ENCODE assay signal across 1 cellular context in genomic region chr5:74911421-74911820, GRCh38.
TF ChIP-seq lines count a peak whose summit lies in the region.

No MANE protein-coding gene starts in this region.

TF ChIP-seq in HepG2, 621 proteins besides CTCF, POLR2A, EP300 and RAD21 (continued from another document):
- peak; percentile 18; the same call in 1 of the 2 replicates for TF ChIP-seq ZNF687 (CRISPR knock-in tag; IDR thresholded peaks at IDR 0.05)
- TF ChIP-seq ARID5B (CRISPR knock-in tag; IDR thresholded peaks at IDR 0.05), result peak; percentile 31; the same call in 1 of the 2 replicates
- TF ChIP-seq THRA (CRISPR knock-in tag; IDR thresholded peaks at IDR 0.05; ENCODE audit: borderline replicate concordance), result peak; percentile 97
- 0 out of 2 replicates have a peak, but pooled peaks have one; percentile 27 for TF ChIP-seq FOXA3 (CRISPR knock-in tag; IDR thresholded peaks at IDR 0.05)
- peak; percentile 57 for TF ChIP-seq ZMYM4 (CRISPR knock-in tag; IDR thresholded peaks at IDR 0.05)
- TF ChIP-seq ISL2 (CRISPR knock-in tag; IDR thresholded peaks at IDR 0.05), result peak; percentile 16; the same call in 1 of the 2 replicates
